Comparison of ENCODE assay signal across 13 cellular contexts in genomic region chr1:41455479-41456271, GRCh38. TPM values are rescaled to one million over a fixed set of nuclear protein-coding genes. Genes with fewer than 3 reads are reported as not detected.
DNase-seq lines count a peak whose midpoint lies in the region; ATAC-seq, FAIRE-seq and TF ChIP-seq lines count a peak whose summit lies in the region.
"Had no signal": no experiment of that assay in that cellular context is flagged by ENCODE, and none has a peak within 500 bp of the region (broad histone marks: within the 10 kb centered on the region; RNA-seq: fewer than 3 reads in every experiment).

No MANE protein-coding gene starts in this region.

- no peaks in the 10 kb centered on the region for H3K79me1 ChIP-seq in mesendoderm (ENCODE audit: low read length)

- no peak overlapping the region for H3K18ac ChIP-seq in mesendoderm (ENCODE audit: low read length)

- 73 to 92% methylated on average over 6 to 8 of the region's 8 CpGs for WGBS in body of pancreas, 2 donors
- no CpG with 5 or more reads among the region's 8 CpGs for WGBS in mesendoderm (ENCODE audit: extremely low coverage, insufficient coverage, low lambda C conversion rate)

- peak; percentile 33 for FAIRE-seq in H54 (lab: Jason Lieb, UNC)
- FAIRE-seq: islet of Langerhans had no signal

- no peak overlapping the region for H3K9ac ChIP-seq in mesendoderm (ENCODE audit: low read length)

- TF ChIP-seq CTCF in body of pancreas (IDR thresholded peaks at IDR 0.05) (no peak), left ventricle myocardium inferior (IDR thresholded peaks at IDR 0.05; ENCODE audit: borderline replicate concordance) (no peak)

- H3K4ac ChIP-seq in mesendoderm (ENCODE audit: low read depth, low read length): no peak overlapping the region

- H3K56ac ChIP-seq in mesendoderm (ENCODE audit: low read length): no peak overlapping the region

- H3K23ac ChIP-seq in mesendoderm (ENCODE audit: low read length): no peak overlapping the region

- no peak overlapping the region for H4K8ac ChIP-seq in mesendoderm (ENCODE audit: low read depth, low read length)

- no peak overlapping the region for H4K5ac ChIP-seq in mesendoderm (ENCODE audit: low read length)

- H3K9me3 ChIP-seq in body of pancreas (no peaks in the 10 kb centered on the region), left ventricle myocardium inferior (replicated peaks) (no peaks in the 10 kb centered on the region)

- H3K4me1 ChIP-seq in body of pancreas: peaks cover 6% of the 10 kb centered on the region
- peaks cover 41% of the 10 kb centered on the region for H3K4me1 ChIP-seq in left ventricle myocardium inferior
- no peaks in the 10 kb centered on the region for H3K4me1 ChIP-seq in mesendoderm (ENCODE audit: control insufficient read depth, low read depth, low read length)

- no peak overlapping the region for H2BK5ac ChIP-seq in mesendoderm (ENCODE audit: low read length)

- H3K36me3 ChIP-seq in body of pancreas (replicated peaks in 1 of 2; ENCODE audit: insufficient read depth in 1 of 2, low read depth in 2 of 2) (no peaks in the 10 kb centered on the region), left ventricle myocardium inferior (no peaks in the 10 kb centered on the region), mesendoderm (ENCODE audit: control insufficient read depth, insufficient read depth, low read length) (no peaks in the 10 kb centered on the region)

- no peaks in the 10 kb centered on the region for H3K79me2 ChIP-seq in mesendoderm (ENCODE audit: control insufficient read depth, insufficient read depth, low read length)

- H3K27me3 ChIP-seq in body of pancreas: no peaks in the 10 kb centered on the region
- H3K27me3 ChIP-seq in left ventricle myocardium inferior (ENCODE audit: low read depth): no peaks in the 10 kb centered on the region
- H3K27me3 ChIP-seq in mesendoderm (ENCODE audit: insufficient read depth, low read length, poor library complexity): no peaks in the 10 kb centered on the region

- H2BK120ac ChIP-seq in mesendoderm (ENCODE audit: low read depth, low read length): no peak overlapping the region

- no peak overlapping the region for H2BK15ac ChIP-seq in mesendoderm (replicated peaks; ENCODE audit: low read depth)

- no peak overlapping the region for H2AK5ac ChIP-seq in mesendoderm (ENCODE audit: low read length)

- peak; percentile 89 for DNase-seq in H54 (ENCODE audit: insufficient read length, low spot score)
- no peak for DNase-seq in body of pancreas
- peak; percentile 76 for DNase-seq in left ventricle myocardium inferior
- DNase-seq in retina: peak; percentile 39
- DNase-seq in mesendoderm: no peak
- no peak for DNase-seq in activated CD8-positive, alpha-beta memory T cell treated with anti-CD3 and anti-CD28 coated beads for 24 hours
- DNase-seq: activated T-cell treated with anti-CD3 and anti-CD28 coated beads, Interleukin-2, amount 50 U/mL, for 72 hours; effector CD8-positive, alpha-beta T cell; NCI-H510A; T-helper 2 cell had no signal

- ATAC-seq in body of pancreas: peak; percentile 17
- ATAC-seq in HG03280 (IDR thresholded peaks at IDR 0.05; ENCODE audit: unreplicated experiment): no peak
- no peak for ATAC-seq in GM19455 (IDR thresholded peaks at IDR 0.05; ENCODE audit: unreplicated experiment)
- ATAC-seq: activated T-cell treated with anti-CD3 and anti-CD28 coated beads, Interleukin-2, amount 50 U/mL, for 72 hours had no signal

- TF ChIP-seq POLR2A in H54 (IDR thresholded peaks at IDR 0.05; ENCODE audit: low read depth, low read length): no peak
- no peak for TF ChIP-seq POLR2A in body of pancreas (IDR thresholded peaks at IDR 0.05)

- H3K4me3 ChIP-seq in body of pancreas (no peak overlapping the region), left ventricle myocardium inferior (no peak overlapping the region), mesendoderm (ENCODE audit: low read length) (no peak overlapping the region)

- H3K4me2 ChIP-seq in mesendoderm (ENCODE audit: low read length): no peak overlapping the region

- intact Hi-C loops in body of pancreas (cut with DNase I) (no loop called here), left ventricle myocardium inferior (cut with micrococcal nuclease) (no loop called here)

- H3K27ac ChIP-seq in body of pancreas (peak overlapping the region in 2 of 4 donors; percentile 28 to 70), left ventricle myocardium inferior (replicated peaks) (peak overlapping the region; percentile 67), mesendoderm (ENCODE audit: low read depth, low read length) (no peak overlapping the region)

RNA-seq across cellular contexts. Expression of gene EDN2, which starts 28.8 kb away (rescaled TPM):
- total RNA-seq in body of pancreas: 1 to 10 TPM; 3.6 TPM
- 0.47 TPM for total RNA-seq in left ventricle myocardium inferior
- 0.48 TPM for polyA plus RNA-seq in mesendoderm (2013, experiment 1 of 2)
- polyA plus RNA-seq in mesendoderm (2013, experiment 2 of 2): 0.48 TPM
- total RNA-seq: activated T-cell treated with anti-CD3 and anti-CD28 coated beads, Interleukin-2, amount 50 U/mL, for 72 hours had no signal

Comparison
In these comparisons a context has a peak if more than half of its experiments do, and no peak if none do; other contexts are left out.
1. DNase-seq: peak in H54 (single experiment), left ventricle myocardium inferior (single experiment) and retina (single experiment); none in body of pancreas (0 of 4), mesendoderm (single experiment) and activated CD8-positive, alpha-beta memory T cell treated with anti-CD3 and anti-CD28 coated beads for 24 hours (single experiment).